ENCODE assay signal across 8 cellular contexts in the genomic region with DNA sequence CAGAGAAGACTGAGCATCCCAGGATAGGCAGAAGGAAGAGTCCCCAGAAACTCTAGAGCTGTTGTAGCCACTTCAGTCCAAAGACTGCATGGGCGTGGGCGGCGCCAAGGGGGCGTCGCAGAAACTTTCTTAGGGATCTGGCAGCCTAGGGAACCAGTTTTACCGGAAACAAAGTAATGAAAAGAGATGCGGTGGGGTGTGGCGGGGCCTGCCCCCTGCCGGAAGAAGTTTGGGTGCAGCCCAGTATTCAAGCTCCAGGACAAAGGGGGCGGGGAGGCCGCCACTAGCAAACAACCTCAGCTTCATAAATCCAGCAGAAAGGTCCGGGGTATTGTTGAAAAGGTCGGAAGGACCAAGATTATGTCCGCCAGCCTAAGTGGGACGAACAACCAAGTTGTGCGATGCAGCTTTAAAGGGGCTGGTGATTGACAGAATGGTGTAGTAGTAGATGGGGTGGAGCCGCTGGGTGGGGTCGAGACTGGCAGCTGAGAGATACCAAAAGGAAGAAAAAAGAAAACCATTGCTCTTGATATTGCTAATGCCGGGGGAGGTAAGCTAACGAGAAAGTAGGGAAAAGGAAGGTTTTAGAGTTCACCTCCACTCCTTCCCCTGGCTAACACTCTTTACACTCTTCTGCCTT.
A peak's percentile ranks its signal among the peaks of the same experiment; 100 is the strongest.
DNase-seq lines count a peak whose midpoint lies in the region; ATAC-seq and TF ChIP-seq lines count a peak whose summit lies in the region.

No MANE protein-coding gene starts in this region.

- no peaks in the 10 kb centered on the region for H3K36me3 ChIP-seq in Panc1 (ENCODE audit: control insufficient read depth, insufficient read depth, low read length)
- H3K36me3 ChIP-seq in WERI-Rb-1, result no peaks in the 10 kb centered on the region

- H3K27ac ChIP-seq in Panc1 (ENCODE audit: low read length) (no peak overlapping the region), right cardiac atrium (ENCODE audit: low read length) (no peak overlapping the region), WERI-Rb-1 (no peak overlapping the region)

- H3K9me3 ChIP-seq in Panc1 (ENCODE audit: control insufficient read depth, insufficient read depth, low read depth, low read length), result no peaks in the 10 kb centered on the region
- no peaks in the 10 kb centered on the region for H3K9me3 ChIP-seq in right cardiac atrium (ENCODE audit: control insufficient read depth, low read length)
- no peaks in the 10 kb centered on the region for H3K9me3 ChIP-seq in WERI-Rb-1 (ENCODE audit: severe bottlenecking)

- H3K4me3 ChIP-seq in Panc1 (ENCODE audit: low read depth in 2 of 2, low read length in 2 of 2) (peak overlapping the region; percentile 56 to 72), right cardiac atrium (ENCODE audit: low read length) (peak overlapping the region; percentile 90), retinal pigment epithelial cell (ENCODE audit: low read length) (peak overlapping the region; percentile 34), WERI-Rb-1 (ENCODE audit: low read depth, low read length) (no peak overlapping the region)

- no peaks in the 10 kb centered on the region for H3K36me3 Mint-ChIP-seq in activated naive CD4-positive, alpha-beta T cell treated with anti-CD3 and anti-CD28 coated beads, Interleukin-2, amount 10 ng/mL, durations not matched to agents 7 days and 5 days

- WGBS in right cardiac atrium, result under 1% methylated on average over 20 of the region's 20 CpGs

- H3K27me3 ChIP-seq in Panc1 (ENCODE audit: control insufficient read depth, insufficient read depth, low read length) (no peaks in the 10 kb centered on the region), right cardiac atrium (ENCODE audit: control insufficient read depth, insufficient read depth) (no peaks in the 10 kb centered on the region), WERI-Rb-1 (ENCODE audit: insufficient read depth, low read depth, severe bottlenecking) (peaks cover 32% of the 10 kb centered on the region)

- peak overlapping the region; percentile 90 for H3K4me3 Mint-ChIP-seq in activated naive CD4-positive, alpha-beta T cell treated with anti-CD3 and anti-CD28 coated beads, Interleukin-2, amount 10 ng/mL, durations not matched to agents 7 days and 5 days

- H3K9me3 Mint-ChIP-seq in activated naive CD4-positive, alpha-beta T cell treated with anti-CD3 and anti-CD28 coated beads, Interleukin-2, amount 10 ng/mL, durations not matched to agents 7 days and 5 days, result no peaks in the 10 kb centered on the region

- no TSS peak for BruUV-seq in Panc1 (replicated peaks; lab: Mats Ljungman, UMichigan)

- peak; percentile 87 for ATAC-seq in GM18867 (IDR thresholded peaks at IDR 0.05; ENCODE audit: unreplicated experiment)
- peak; percentile 69 for ATAC-seq in HG03064 (IDR thresholded peaks at IDR 0.05; ENCODE audit: low read depth, unreplicated experiment)
- peak; percentile 65; the same call in 1 of the 2 replicates for ATAC-seq in Panc1
- ATAC-seq in right cardiac atrium, result peak; percentile 78 to 86

- H3K4me1 ChIP-seq in Panc1 (ENCODE audit: control insufficient read depth, insufficient read depth, low read length) (no peaks in the 10 kb centered on the region), right cardiac atrium (ENCODE audit: control insufficient read depth, insufficient read depth, low read length) (peaks cover 1% of the 10 kb centered on the region)

- DNase-seq in AG08395 (ENCODE audit: low spot score) (peak; percentile 66), Panc1 (ENCODE audit: low read depth, low spot score) (no peak), right cardiac atrium (peak; percentile 43 to 81 (median 77)), retinal pigment epithelial cell (ENCODE audit: low read depth) (no peak), WERI-Rb-1 (no peak)
- DNase-seq in activated naive CD4-positive, alpha-beta T cell treated with anti-CD3 and anti-CD28 coated beads, Interleukin-2, amount 10 ng/mL, durations not matched to agents 7 days and 5 days, result peak; percentile 63

- H3K4me1 Mint-ChIP-seq in activated naive CD4-positive, alpha-beta T cell treated with anti-CD3 and anti-CD28 coated beads, Interleukin-2, amount 10 ng/mL, durations not matched to agents 7 days and 5 days, result peaks cover 23% of the 10 kb centered on the region

- H3K27me3 Mint-ChIP-seq in activated naive CD4-positive, alpha-beta T cell treated with anti-CD3 and anti-CD28 coated beads, Interleukin-2, amount 10 ng/mL, durations not matched to agents 7 days and 5 days, result no peaks in the 10 kb centered on the region

- CTCF ChIA-PET in Panc1 (lab: Charles Lee), result no interaction called here
- CTCF ChIA-PET in activated naive CD4-positive, alpha-beta T cell treated with anti-CD3 and anti-CD28 coated beads, Interleukin-2, amount 10 ng/mL, durations not matched to agents 7 days and 5 days (lab: Charles Lee), result interaction anchor here (0.8 to 1.9 kb wide), 7 partner anchors 12 to 455 kb away, joined by 3 to 8 read pairs (median 5); a partner anchor contains a TSS

- intact Hi-C loops in Panc1 (cut with micrococcal nuclease; ENCODE audit: unreplicated experiment), result no loop called here
- intact Hi-C loops in right cardiac atrium (cut with DNase I), result no loop called here

- in situ Hi-C loops in Panc1 (cut with HindIII; ENCODE audit: low pct_unique_long_range_greater_than_20kb, low sequenced_read_pairs), result no loop called here

- POLR2A ChIA-PET in Panc1 (lab: Charles Lee), result no interaction called here

- peak; percentile 47 for TF ChIP-seq CTCF in Panc1 (IDR thresholded peaks at IDR 0.05)
- no peak for TF ChIP-seq CTCF in retinal pigment epithelial cell (conservative IDR thresholded peaks at IDR 0.05; ENCODE audit: low read depth, low read length)
- no peak for TF ChIP-seq CTCF in WERI-Rb-1 (IDR thresholded peaks at IDR 0.05; ENCODE audit: low read depth, low read length)

- peak overlapping the region; percentile 91 for H3K27ac Mint-ChIP-seq in activated naive CD4-positive, alpha-beta T cell treated with anti-CD3 and anti-CD28 coated beads, Interleukin-2, amount 10 ng/mL, durations not matched to agents 7 days and 5 days

Comparison
In these comparisons a context has a peak if more than half of its experiments do, and no peak if none do; other contexts are left out.
1. DNase-seq: peak in AG08395 (single experiment), activated naive CD4-positive, alpha-beta T cell treated with anti-CD3 and anti-CD28 coated beads, Interleukin-2, amount 10 ng/mL, durations not matched to agents 7 days and 5 days (single experiment) and right cardiac atrium (3 of 3); none in Panc1 (single experiment), retinal pigment epithelial cell (single experiment) and WERI-Rb-1 (single experiment).
2. Peak in every context shown above with its lines, with median percentiles within 50 percentile points of each other: ATAC-seq.